Comparison of ENCODE assay signal across 2 cellular contexts in the genomic region with DNA sequence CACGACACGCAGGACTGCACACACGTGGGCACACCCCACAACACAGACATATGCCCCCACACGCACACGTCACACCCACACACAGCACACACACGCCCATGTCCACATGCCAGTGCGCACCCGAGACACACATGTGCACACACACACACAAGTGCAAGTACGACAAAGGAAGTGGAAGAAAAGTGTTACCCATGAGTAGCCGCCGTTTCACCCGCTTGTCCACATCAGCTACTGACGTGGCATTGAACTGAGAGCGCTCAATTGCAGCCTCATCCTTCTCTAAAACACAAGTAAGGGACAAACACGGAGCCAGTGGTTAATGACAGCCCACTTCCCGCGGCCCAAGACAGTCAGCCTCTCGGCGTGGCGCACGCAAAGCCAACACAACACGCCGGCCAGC.
TF ChIP-seq lines count a peak whose summit lies in the region.

No MANE protein-coding gene starts in this region.

TF ChIP-seq in HepG2, 621 proteins besides CTCF, POLR2A, EP300 and RAD21 (continued from another document):
- TF ChIP-seq HMGA1 (CRISPR knock-in tag; conservative IDR thresholded peaks at IDR 0.05) (no peak), SETDB1 (CRISPR knock-in tag; IDR thresholded peaks at IDR 0.05; ENCODE audit: borderline replicate concordance) (no peak), ZNF24 (IDR thresholded peaks at IDR 0.05) (no peak), SUZ12 (IDR thresholded peaks at IDR 0.05; ENCODE audit: low read depth, low read length) (no peak)
- TF ChIP-seq, protein P1, sequence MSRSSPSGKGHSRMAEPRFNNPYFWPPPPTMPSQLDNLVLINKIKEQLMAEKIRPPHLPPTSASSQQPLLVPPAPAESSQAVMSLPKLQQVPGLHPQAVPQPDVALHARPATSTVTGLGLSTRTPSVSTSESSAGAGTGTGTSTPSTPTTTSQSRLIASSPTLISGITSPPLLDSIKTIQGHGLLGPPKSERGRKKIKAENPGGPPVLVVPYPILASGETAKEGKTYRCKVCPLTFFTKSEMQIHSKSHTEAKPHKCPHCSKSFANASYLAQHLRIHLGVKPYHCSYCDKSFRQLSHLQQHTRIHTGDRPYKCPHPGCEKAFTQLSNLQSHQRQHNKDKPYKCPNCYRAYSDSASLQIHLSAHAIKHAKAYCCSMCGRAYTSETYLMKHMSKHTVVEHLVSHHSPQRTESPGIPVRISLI (CRISPR knock-in tag; IDR thresholded peaks at IDR 0.05; ENCODE audit: borderline replicate concordance), result no peak

TF ChIP-seq in HEK293, 187 proteins besides CTCF, POLR2A, EP300 and RAD21 (continued from another document):
- TF ChIP-seq, protein P2, sequence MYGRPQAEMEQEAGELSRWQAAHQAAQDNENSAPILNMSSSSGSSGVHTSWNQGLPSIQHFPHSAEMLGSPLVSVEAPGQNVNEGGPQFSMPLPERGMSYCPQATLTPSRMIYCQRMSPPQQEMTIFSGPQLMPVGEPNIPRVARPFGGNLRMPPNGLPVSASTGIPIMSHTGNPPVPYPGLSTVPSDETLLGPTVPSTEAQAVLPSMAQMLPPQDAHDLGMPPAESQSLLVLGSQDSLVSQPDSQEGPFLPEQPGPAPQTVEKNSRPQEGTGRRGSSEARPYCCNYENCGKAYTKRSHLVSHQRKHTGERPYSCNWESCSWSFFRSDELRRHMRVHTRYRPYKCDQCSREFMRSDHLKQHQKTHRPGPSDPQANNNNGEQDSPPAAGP (tag by site-specific recombination; IDR thresholded peaks at IDR 0.05), result no peak
